6 cellular contexts compared by ENCODE assay signal in genomic region chr13:71886880-71887279, GRCh38. TPM values are rescaled to one million over a fixed set of nuclear protein-coding genes. Genes with fewer than 3 reads are reported as not detected.
"Had no signal": no experiment of that assay in that cellular context is flagged by ENCODE, and none has a peak within 500 bp of the region (broad histone marks: within the 10 kb centered on the region; RNA-seq: fewer than 3 reads in every experiment).

No MANE protein-coding gene starts in this region.

- H3K4me3 ChIP-seq: K562 had no signal

- ATAC-seq: HepG2, K562 had no signal

- H3K27ac ChIP-seq: HL-60 had no signal

- DNase-seq: IMR-90, KBM-7 had no signal

RNA-seq across cellular contexts. Expression of gene DACH1, which starts 19.9 kb away (rescaled TPM):
- total RNA-seq: HepG2, IMR-90 had no signal
- polyA plus RNA-seq: HepG2, IgD-negative memory B cell, IMR-90 had no signal
